Comparison of ENCODE assay signal across 32 cellular contexts in the genomic region with DNA sequence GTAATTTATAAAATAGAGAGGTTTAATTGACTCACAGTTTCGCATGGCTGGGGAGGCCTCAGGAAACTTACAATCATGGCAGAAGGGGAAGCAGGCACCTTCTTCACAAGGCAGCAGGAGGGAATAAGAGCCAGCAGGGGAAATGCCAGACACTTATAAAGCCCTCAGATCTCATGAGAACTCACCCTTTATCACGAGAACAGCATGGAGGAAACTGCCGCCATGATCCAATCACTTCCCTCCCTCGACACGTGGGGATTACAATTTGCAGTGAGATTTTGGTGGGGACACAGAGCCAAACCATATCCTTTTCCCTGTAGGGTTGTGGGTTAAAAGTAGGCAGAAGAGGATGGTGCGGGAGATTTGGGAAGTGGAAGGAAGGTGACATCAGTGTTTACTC.
"Had no signal": no experiment of that assay in that cellular context is flagged by ENCODE, and none has a peak within 500 bp of the region (broad histone marks: within the 10 kb centered on the region; RNA-seq: fewer than 3 reads in every experiment).

No MANE protein-coding gene starts in this region.

- H3K9me3 Mint-ChIP-seq: activated CD4-positive, alpha-beta T cell treated with anti-CD3 and anti-CD28 coated beads, Interleukin-2, amount 10 ng/mL, durations not matched to agents 7 days and 5 days; activated naive CD4-positive, alpha-beta T cell treated with anti-CD3 and anti-CD28 coated beads, Interleukin-2, amount 50 U/mL, for 24 hours; activated naive CD8-positive, alpha-beta T cell treated with anti-CD3 and anti-CD28 coated beads, Interleukin-2, amount 10 ng/mL, durations not matched to agents 7 days and 5 days; activated T-cell treated with anti-CD3 and anti-CD28 coated beads, Interleukin-2, amount 50 U/mL, for 4 hours; effector memory CD8-positive, alpha-beta T cell; WTC11 had no signal

- H3K9me3 ChIP-seq: esophagus muscularis mucosa, gastrocnemius medialis, heart left ventricle had no signal

- H3K36me3 ChIP-seq: brain microvascular endothelial cell, gastrocnemius medialis had no signal

- ATAC-seq: activated T-cell treated with anti-CD3 and anti-CD28 coated beads, Interleukin-2, amount 50 U/mL, for 4 hours; effector memory CD8-positive, alpha-beta T cell; foreskin keratinocyte; gastrocnemius medialis; heart left ventricle; T-helper 17 cell; WTC11 had no signal

- H3K27me3 ChIP-seq: brain microvascular endothelial cell, esophagus muscularis mucosa, foreskin keratinocyte, gastrocnemius medialis, heart left ventricle had no signal

- H3K27ac Mint-ChIP-seq: activated CD4-positive, alpha-beta memory T cell treated with anti-CD3 and anti-CD28 coated beads, Interleukin-2, amount 10 ng/mL, durations not matched to agents 7 days and 5 days; activated CD4-positive, alpha-beta T cell treated with anti-CD3 and anti-CD28 coated beads, Interleukin-2, amount 10 ng/mL, durations not matched to agents 7 days and 5 days; activated naive CD8-positive, alpha-beta T cell treated with anti-CD3 and anti-CD28 coated beads, Interleukin-2, amount 10 ng/mL, durations not matched to agents 7 days and 5 days; activated T-helper 1 cell treated with anti-CD3 and anti-CD28 coated beads, Interleukin-12 subunit alpha, Interleukin-12 subunit beta, Interleukin-2, Interleukin-4 antibody, amounts not matched to agents 30 ng/mL and 10 ng/mL and 1 ng/mL, durations not matched to agents 14 hours and 24 hours and 36 hours; T-helper 17 cell; T-helper 2 cell treated with Interferon-gamma antibody and Interleukin-4, amounts not matched to agents 5 μg/mL and 100 μg/mL, for 36 hours had no signal

- H3K36me3 Mint-ChIP-seq: activated naive CD8-positive, alpha-beta T cell treated with anti-CD3 and anti-CD28 coated beads, Interleukin-2, amount 10 ng/mL, durations not matched to agents 7 days and 5 days; WTC11 had no signal

- H3K4me1 ChIP-seq: esophagus muscularis mucosa, foreskin keratinocyte, gastrocnemius medialis, heart left ventricle had no signal

- H3K27ac ChIP-seq: brain microvascular endothelial cell, esophagus muscularis mucosa, foreskin keratinocyte, gastrocnemius medialis, heart left ventricle, VCaP had no signal

- H3K4me3 ChIP-seq: esophagus muscularis mucosa, gastrocnemius medialis, heart left ventricle had no signal

- H3K27me3 Mint-ChIP-seq: activated CD4-positive, alpha-beta memory T cell treated with anti-CD3 and anti-CD28 coated beads, Interleukin-2, amount 10 ng/mL, durations not matched to agents 7 days and 5 days; activated CD4-positive, alpha-beta T cell treated with anti-CD3 and anti-CD28 coated beads, Interleukin-2, amount 10 ng/mL, durations not matched to agents 7 days and 5 days; activated naive CD4-positive, alpha-beta T cell treated with anti-CD3 and anti-CD28 coated beads, Interleukin-2, amount 50 U/mL, for 24 hours; effector memory CD8-positive, alpha-beta T cell had no signal

- H3K4me1 Mint-ChIP-seq: activated CD4-positive, alpha-beta memory T cell treated with anti-CD3 and anti-CD28 coated beads, Interleukin-2, amount 10 ng/mL, durations not matched to agents 7 days and 5 days; activated CD4-positive, alpha-beta T cell treated with anti-CD3 and anti-CD28 coated beads, Interleukin-2, amount 10 ng/mL, durations not matched to agents 7 days and 5 days; activated naive CD4-positive, alpha-beta T cell treated with anti-CD3 and anti-CD28 coated beads, Interleukin-2, amount 50 U/mL, for 24 hours; activated naive CD8-positive, alpha-beta T cell treated with anti-CD3 and anti-CD28 coated beads, Interleukin-2, amount 10 ng/mL, durations not matched to agents 7 days and 5 days; T-helper 17 cell had no signal

- H3K4me3 Mint-ChIP-seq: activated CD4-positive, alpha-beta memory T cell treated with anti-CD3 and anti-CD28 coated beads, Interleukin-2, amount 10 ng/mL, durations not matched to agents 7 days and 5 days; activated CD4-positive, alpha-beta T cell treated with anti-CD3 and anti-CD28 coated beads, Interleukin-2, amount 10 ng/mL, durations not matched to agents 7 days and 5 days; activated naive CD4-positive, alpha-beta T cell treated with anti-CD3 and anti-CD28 coated beads, Interleukin-2, amount 50 U/mL, for 24 hours; activated naive CD8-positive, alpha-beta T cell treated with anti-CD3 and anti-CD28 coated beads, Interleukin-2, amount 10 ng/mL, durations not matched to agents 7 days and 5 days; activated T-cell treated with anti-CD3 and anti-CD28 coated beads, Interleukin-2, amount 50 U/mL, for 4 hours; activated T-helper 1 cell treated with anti-CD3 and anti-CD28 coated beads, Interleukin-12 subunit alpha, Interleukin-12 subunit beta, Interleukin-2, Interleukin-4 antibody, amounts not matched to agents 30 ng/mL and 10 ng/mL and 1 ng/mL, durations not matched to agents 14 hours and 24 hours and 36 hours; effector memory CD8-positive, alpha-beta T cell; T-helper 17 cell; T-helper 2 cell treated with Interferon-gamma antibody and Interleukin-4, amounts not matched to agents 5 μg/mL and 100 μg/mL, for 36 hours; WTC11 had no signal

- FAIRE-seq: astrocyte, bronchial epithelial cell, colon had no signal

- DNase-seq: activated CD4-positive, alpha-beta memory T cell treated with anti-CD3 and anti-CD28 coated beads, Interleukin-2, amount 10 ng/mL, durations not matched to agents 7 days and 5 days; activated CD4-positive, alpha-beta T cell treated with anti-CD3 and anti-CD28 coated beads for 1 hour; activated CD4-positive, alpha-beta T cell treated with anti-CD3 and anti-CD28 coated beads for 4 hours; activated CD4-positive, alpha-beta T cell treated with anti-CD3 and anti-CD28 coated beads, Interleukin-2, amount 10 ng/mL, durations not matched to agents 7 days and 5 days; activated CD4-positive, alpha-beta T cell treated with anti-CD3 and anti-CD28 coated beads, Interleukin-2, amount 50 U/mL, for 4 hours; activated CD8-positive, alpha-beta memory T cell treated with anti-CD3 and anti-CD28 coated beads, Interleukin-2, amount 50 U/mL, for 48 hours; activated gamma-delta T cell; activated naive CD8-positive, alpha-beta T cell treated with anti-CD3 and anti-CD28 coated beads, Interleukin-2, amount 10 ng/mL, durations not matched to agents 7 days and 5 days; activated T-cell treated with anti-CD3 and anti-CD28 coated beads for 4 hours; activated T-cell treated with anti-CD3 and anti-CD28 coated beads, Interleukin-2, amount 50 U/mL, for 4 hours; anterior cingulate cortex; brain microvascular endothelial cell; cortex of kidney; dermis blood vessel endothelial cell; effector CD4-positive, alpha-beta T cell; effector memory CD8-positive, alpha-beta T cell; erythroblast; foreskin keratinocyte; gastrocnemius medialis; heart left ventricle; T-helper 1 cell; T-helper 17 cell; T1000 had no signal
